Comparison of ENCODE assay signal across 13 cellular contexts in the genomic region with DNA sequence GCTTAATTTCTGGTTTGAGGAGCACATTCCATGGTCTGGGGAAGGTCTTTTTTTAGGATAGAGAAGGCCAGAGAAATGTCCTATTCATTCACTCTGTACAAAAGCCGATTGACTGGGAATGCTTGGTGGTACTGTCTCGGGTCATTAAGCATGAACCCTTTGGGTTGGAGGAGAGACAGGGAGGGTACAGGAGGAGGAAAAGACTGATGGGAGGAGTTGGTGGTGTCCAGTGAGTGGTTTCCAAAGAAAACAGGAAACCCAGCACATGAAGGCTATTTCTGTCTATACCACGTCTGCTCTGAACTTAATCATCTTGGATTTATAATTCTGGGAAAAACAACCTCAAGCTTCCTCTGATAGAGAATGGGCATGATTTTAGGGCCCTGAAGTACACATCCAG.
DNase-seq lines count a peak whose midpoint lies in the region; ATAC-seq and TF ChIP-seq lines count a peak whose summit lies in the region.
"Had no signal": no experiment of that assay in that cellular context is flagged by ENCODE, and none has a peak within 500 bp of the region (broad histone marks: within the 10 kb centered on the region; RNA-seq: fewer than 3 reads in every experiment).

No MANE protein-coding gene starts in this region.

- H3K27me3 Mint-ChIP-seq in CD4-positive, alpha-beta T cell = no peaks in the 10 kb centered on the region
- no peaks in the 10 kb centered on the region for H3K27me3 Mint-ChIP-seq in dendritic cell treated with granulocyte-macrophage colony-stimulating factor and Interleukin-4, amounts not matched to agents 40 ng/mL and 50 ng/mL, for 4 days
- no peaks in the 10 kb centered on the region for H3K27me3 Mint-ChIP-seq in neural crest cell (ENCODE audit: low read depth)

- no peak for ATAC-seq in CD4-positive, alpha-beta T cell (ENCODE audit: poor library complexity)
- ATAC-seq in mucosa of descending colon = no peak

- peaks cover 7% of the 10 kb centered on the region for H3K4me1 ChIP-seq in mucosa of descending colon (ENCODE audit: low read depth)

- no peak for TF ChIP-seq CTCF in CD4-positive, alpha-beta T cell (IDR thresholded peaks at IDR 0.05)
- no peak for TF ChIP-seq CTCF in HL-60 (IDR thresholded peaks at IDR 0.05; ENCODE audit: insufficient read depth, low read length)
- no peak for TF ChIP-seq CTCF in neural crest cell (conservative IDR thresholded peaks at IDR 0.05)
- TF ChIP-seq CTCF in mucosa of descending colon (IDR thresholded peaks at IDR 0.05) = no peak

- intact Hi-C loops in CD4-positive, alpha-beta T cell (cut with DNase I, micrococcal nuclease) = loop anchor here (1.0 to 5.0 kb wide), 2 partner anchors 16 to 108 kb away; no protein-coding TSS in a partner anchor
- intact Hi-C loops in dendritic cell treated with granulocyte-macrophage colony-stimulating factor and Interleukin-4, amounts not matched to agents 40 ng/mL and 50 ng/mL, for 4 days (cut with micrococcal nuclease) = no loop called here
- intact Hi-C loops in mucosa of descending colon (cut with DNase I, micrococcal nuclease) = no loop called here

- no peaks in the 10 kb centered on the region for H3K9me3 ChIP-seq in CD4-positive, alpha-beta T cell (ENCODE audit: control insufficient read depth, low read length)
- no peaks in the 10 kb centered on the region for H3K9me3 ChIP-seq in mucosa of descending colon
- H3K9me3 ChIP-seq: left ventricle myocardium inferior had no signal

- no peak overlapping the region for H3K4me3 ChIP-seq in HL-60 (replicated peaks; ENCODE audit: insufficient read depth, low read length)
- no peak overlapping the region for H3K4me3 ChIP-seq in mucosa of descending colon
- H3K4me3 ChIP-seq: left ventricle myocardium inferior had no signal

- peaks cover 73% of the 10 kb centered on the region for H3K4me1 Mint-ChIP-seq in CD4-positive, alpha-beta T cell (ENCODE audit: low read depth)
- H3K4me1 Mint-ChIP-seq in dendritic cell treated with granulocyte-macrophage colony-stimulating factor and Interleukin-4, amounts not matched to agents 40 ng/mL and 50 ng/mL, for 4 days (ENCODE audit: low read depth) = peaks cover 75% of the 10 kb centered on the region
- H3K4me1 Mint-ChIP-seq in neural crest cell = peaks cover 70% of the 10 kb centered on the region

- H3K36me3 Mint-ChIP-seq in CD4-positive, alpha-beta T cell (ENCODE audit: low read depth) = peaks cover 7% of the 10 kb centered on the region
- peaks cover 7% of the 10 kb centered on the region for H3K36me3 Mint-ChIP-seq in dendritic cell treated with granulocyte-macrophage colony-stimulating factor and Interleukin-4, amounts not matched to agents 40 ng/mL and 50 ng/mL, for 4 days (ENCODE audit: low read depth)
- peaks cover 4% of the 10 kb centered on the region for H3K36me3 Mint-ChIP-seq in neural crest cell (ENCODE audit: low read depth)

- peak overlapping the region; percentile 75 for H3K4me3 Mint-ChIP-seq in CD4-positive, alpha-beta T cell
- no peak overlapping the region for H3K4me3 Mint-ChIP-seq in dendritic cell treated with granulocyte-macrophage colony-stimulating factor and Interleukin-4, amounts not matched to agents 40 ng/mL and 50 ng/mL, for 4 days
- peak overlapping the region; percentile 68 for H3K4me3 Mint-ChIP-seq in neural crest cell

- peak overlapping the region; percentile 93 for H3K27ac Mint-ChIP-seq in CD4-positive, alpha-beta T cell
- H3K27ac Mint-ChIP-seq in dendritic cell treated with granulocyte-macrophage colony-stimulating factor and Interleukin-4, amounts not matched to agents 40 ng/mL and 50 ng/mL, for 4 days = peak overlapping the region; percentile 82
- H3K27ac Mint-ChIP-seq in neural crest cell (ENCODE audit: unreplicated experiment) = peak overlapping the region; percentile 52

- no peaks in the 10 kb centered on the region for H3K9me3 Mint-ChIP-seq in CD4-positive, alpha-beta T cell
- no peaks in the 10 kb centered on the region for H3K9me3 Mint-ChIP-seq in dendritic cell treated with granulocyte-macrophage colony-stimulating factor and Interleukin-4, amounts not matched to agents 40 ng/mL and 50 ng/mL, for 4 days
- H3K9me3 Mint-ChIP-seq in neural crest cell = no peaks in the 10 kb centered on the region

- no peak overlapping the region for H3K27ac ChIP-seq in CD4-positive, alpha-beta T cell (ENCODE audit: low read depth, low read length)
- peak overlapping the region; percentile 81 for H3K27ac ChIP-seq in HL-60 (replicated peaks)
- H3K27ac ChIP-seq: left ventricle myocardium inferior had no signal

- POLR2A ChIA-PET in CD4-positive, alpha-beta T cell (lab: Charles Lee) = interaction anchor here (1.0 to 3.3 kb wide), 4 partner anchors 10 to 14 kb away, joined by 4 to 38 read pairs (median 8); no protein-coding TSS in a partner anchor

- no peaks in the 10 kb centered on the region for H3K27me3 ChIP-seq in CD4-positive, alpha-beta T cell (ENCODE audit: control insufficient read depth, insufficient read depth, low read length)
- H3K27me3 ChIP-seq in HL-60 (ENCODE audit: insufficient read depth, poor library complexity, severe bottlenecking) = no peaks in the 10 kb centered on the region

- H3K36me3 ChIP-seq in mucosa of descending colon (ENCODE audit: low read depth) = no peaks in the 10 kb centered on the region
- H3K36me3 ChIP-seq: left ventricle myocardium inferior had no signal

- CTCF ChIA-PET in CD4-positive, alpha-beta T cell (lab: Charles Lee) = no interaction called here

- DNase-seq in CD4-positive, alpha-beta T cell = no peak
- DNase-seq in HL-60 (ENCODE audit: low read depth in 1 of 2, low spot score in 1 of 2) = no peak
- no peak for DNase-seq in neural crest cell (ENCODE audit: low read depth, low spot score)
- no peak for DNase-seq in occipital lobe (lab: John Stamatoyannopoulos, UW)
- no peak for DNase-seq in NCI-H774 (lab: John Stamatoyannopoulos, UW)
- no peak for DNase-seq in mucosa of descending colon
- DNase-seq in activated CD4-positive, CD25-positive, alpha-beta regulatory T cell treated with anti-CD3 and anti-CD28 coated beads, Interleukin-2, amount 50 U/mL, for 72 hours = no peak
- DNase-seq: DMS53, left ventricle myocardium inferior, NCI-H1048, NCI-H526, small intestine had no signal

Comparison
In these comparisons a context has a peak if more than half of its experiments do, and no peak if none do; other contexts are left out.
1. intact Hi-C loops: an anchor here in CD4-positive, alpha-beta T cell (1.0 to 5.0 kb wide); none called in dendritic cell treated with granulocyte-macrophage colony-stimulating factor and Interleukin-4, amounts not matched to agents 40 ng/mL and 50 ng/mL, for 4 days and mucosa of descending colon.